Comparison of ENCODE assay signal across 20 cellular contexts in the genomic region with DNA sequence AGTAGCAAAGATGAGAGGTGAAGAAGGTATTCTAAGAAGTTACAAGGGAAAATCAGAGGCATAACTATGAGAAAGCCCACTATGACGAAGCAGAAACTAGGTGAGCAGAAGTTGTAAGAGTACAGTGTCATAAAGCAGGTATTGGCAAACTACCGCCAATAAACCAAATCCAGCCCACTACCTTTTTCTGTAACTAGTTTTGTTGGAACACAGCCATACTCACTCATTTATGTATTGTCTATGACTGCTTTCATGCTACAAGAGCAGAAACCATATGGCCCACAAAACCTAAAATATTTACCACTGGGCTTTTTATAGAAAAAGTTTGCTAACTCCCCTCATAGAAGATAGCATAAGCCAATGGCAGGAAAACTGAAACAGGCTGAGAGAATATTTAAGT. TPM values are rescaled to one million over a fixed set of nuclear protein-coding genes. Genes with fewer than 3 reads are reported as not detected.
DNase-seq lines count a peak whose midpoint lies in the region; ATAC-seq and TF ChIP-seq lines count a peak whose summit lies in the region.
"Had no signal": no experiment of that assay in that cellular context is flagged by ENCODE, and none has a peak within 500 bp of the region (broad histone marks: within the 10 kb centered on the region; RNA-seq: fewer than 3 reads in every experiment).

No MANE protein-coding gene starts in this region.

- 78% methylated on average over 2 of the region's 2 CpGs for WGBS in esophagus muscularis mucosa

- H3K27ac ChIP-seq in esophagus muscularis mucosa (replicated peaks in 1 of 4), result no peak overlapping the region
- H3K27ac ChIP-seq: WERI-Rb-1 had no signal

- no peaks in the 10 kb centered on the region for H3K9me3 ChIP-seq in esophagus muscularis mucosa

- TF ChIP-seq EP300 in esophagus muscularis mucosa (IDR thresholded peaks at IDR 0.05), result no peak

- no peaks in the 10 kb centered on the region for H3K4me1 ChIP-seq in esophagus muscularis mucosa

- TF ChIP-seq POLR2A in esophagus muscularis mucosa (IDR thresholded peaks at IDR 0.05; ENCODE audit: low read depth), result no peak

- TF ChIP-seq CTCF in esophagus muscularis mucosa (IDR thresholded peaks at IDR 0.05), result no peak

- ATAC-seq in GM18519 (IDR thresholded peaks at IDR 0.05; ENCODE audit: low FRiP score, unreplicated experiment) (peak; percentile 64), GM21360 (IDR thresholded peaks at IDR 0.05; ENCODE audit: unreplicated experiment) (peak; percentile 57), HG02973 (IDR thresholded peaks at IDR 0.05; ENCODE audit: unreplicated experiment) (peak; percentile 92), HG03565 (IDR thresholded peaks at IDR 0.05; ENCODE audit: unreplicated experiment) (peak; percentile 87), GM18517 (IDR thresholded peaks at IDR 0.05; ENCODE audit: unreplicated experiment) (no peak)
- ATAC-seq: naive thymus-derived CD8-positive, alpha-beta T cell had no signal

- intact Hi-C loops in esophagus muscularis mucosa (cut with DNase I), result no loop called here

- H3K36me3 ChIP-seq in esophagus muscularis mucosa, result peaks cover 0 to 56% (median 19%) of the 10 kb centered on the region in 4 donors
- H3K36me3 ChIP-seq: WERI-Rb-1 had no signal

- no peaks in the 10 kb centered on the region for H3K27me3 ChIP-seq in esophagus muscularis mucosa

- H3K4me3 ChIP-seq in esophagus muscularis mucosa, result no peak overlapping the region

- DNase-seq in foreskin melanocyte (no peak), EL (no peak), esophagus muscularis mucosa (ENCODE audit: extremely low spot score) (no peak)
- DNase-seq: dermis blood vessel endothelial cell; erythroblast; glutamatergic neuron; GOT3; naive thymus-derived CD8-positive, alpha-beta T cell; NCI-H1048; RPMI8226; stimulated activated CD4-positive, alpha-beta T cell treated with anti-CD3 and anti-CD28 coated beads, Interleukin-15, amount 100 ng/mL, for 24 hours; T-helper 1 cell; WERI-Rb-1 had no signal

RNA-seq across cellular contexts. Expression of a gene that starts 31.8 kb away (rescaled TPM):
- not detected for total RNA-seq in esophagus muscularis mucosa
- total RNA-seq: dermis blood vessel endothelial cell; lung microvascular endothelial cell; naive thymus-derived CD8-positive, alpha-beta T cell; subcutaneous adipose tissue had no signal
